10 cellular contexts compared by ENCODE assay signal in genomic region chr2:9565436-9566153, GRCh38. TPM values are rescaled to one million over a fixed set of nuclear protein-coding genes. Genes with fewer than 3 reads are reported as not detected.
DNase-seq lines count a peak whose midpoint lies in the region; TF ChIP-seq lines count a peak whose summit lies in the region.
"Had no signal": no experiment of that assay in that cellular context is flagged by ENCODE, and none has a peak within 500 bp of the region (broad histone marks: within the 10 kb centered on the region; RNA-seq: fewer than 3 reads in every experiment).

No MANE protein-coding gene starts in this region.

- TF ChIP-seq CTCF in endodermal cell (conservative IDR thresholded peaks at IDR 0.05) = no peak

- no peaks in the 10 kb centered on the region for H3K9me3 Mint-ChIP-seq in endodermal cell
- H3K9me3 Mint-ChIP-seq: T-helper 1 cell treated with Interleukin-12 subunit alpha and Interleukin-12 subunit beta and Interleukin-4 antibody, amounts not matched to agents 30 μg/mL and 1 μg/mL, for 36 hours had no signal

- no peaks in the 10 kb centered on the region for H3K9me3 ChIP-seq in endodermal cell (ENCODE audit: control insufficient read depth, low read length)

- no peaks in the 10 kb centered on the region for H3K36me3 ChIP-seq in endodermal cell (ENCODE audit: control insufficient read depth, insufficient read depth, low read length)

- no peak overlapping the region for H3K9ac ChIP-seq in endodermal cell (ENCODE audit: extremely low read depth, low read length, poor library complexity, severe bottlenecking)

- no peak overlapping the region for H3K27ac ChIP-seq in endodermal cell (ENCODE audit: low read depth, low read length)

- H3K4me3 Mint-ChIP-seq in endodermal cell = no peak overlapping the region
- H3K4me3 Mint-ChIP-seq: T-helper 1 cell treated with Interleukin-12 subunit alpha and Interleukin-12 subunit beta and Interleukin-4 antibody, amounts not matched to agents 30 μg/mL and 1 μg/mL, for 36 hours had no signal

- H3K27me3 Mint-ChIP-seq in endodermal cell (ENCODE audit: insufficient read depth) = no peaks in the 10 kb centered on the region

- no peak overlapping the region for H3K4me3 ChIP-seq in endodermal cell (ENCODE audit: low read length)

- H3K36me3 Mint-ChIP-seq in endodermal cell (ENCODE audit: low read depth) = peaks cover 1% of the 10 kb centered on the region

- 90 to 98% methylated on average over 5 to 11 of the region's 11 CpGs for WGBS in endodermal cell (ENCODE audit: insufficient coverage in 1 of 2, insufficient read length in 1 of 2), 2 experiments

- peaks cover 5% of the 10 kb centered on the region for H3K4me1 Mint-ChIP-seq in endodermal cell

- DNase-seq in DMS 273 (lab: John Stamatoyannopoulos, UW; ENCODE audit: unreplicated experiment) (peak; percentile 12), DMS 273 treated with DMSO at 0.1 percent for 48 hours (lab: John Stamatoyannopoulos, UW) (no peak), endodermal cell (no peak), mesenteric fat pad (ENCODE audit: low spot score) (peak; percentile 82), NOMO-1 treated with dmso at 0.1 percent for 144 hours (lab: John Stamatoyannopoulos, UW; ENCODE audit: unreplicated experiment) (no peak), cortex of kidney (lab: John Stamatoyannopoulos, UW) (no peak), NCI-H1092 treated with DMSO at 0.1 percent for 48 hours (lab: John Stamatoyannopoulos, UW) (no peak)
- no peak for DNase-seq in stimulated activated CD4-positive, alpha-beta T cell treated with anti-CD3 and anti-CD28 coated beads, Interleukin-15, amount 100 ng/mL, for 24 hours
- DNase-seq: effector memory CD4-positive, alpha-beta T cell had no signal

- H3K27ac Mint-ChIP-seq in endodermal cell = peak overlapping the region; percentile 26
- H3K27ac Mint-ChIP-seq: T-helper 1 cell treated with Interleukin-12 subunit alpha and Interleukin-12 subunit beta and Interleukin-4 antibody, amounts not matched to agents 30 μg/mL and 1 μg/mL, for 36 hours had no signal

- no peaks in the 10 kb centered on the region for H3K4me1 ChIP-seq in endodermal cell (ENCODE audit: control insufficient read depth, insufficient read depth, low read length)

- H3K27me3 ChIP-seq in endodermal cell (ENCODE audit: control insufficient read depth, insufficient read depth, low read length, poor library complexity, severe bottlenecking) = no peaks in the 10 kb centered on the region

RNA-seq across cellular contexts. Expression of gene ADAM17, which starts 10.0 kb away (rescaled TPM):
- 10 to 100 TPM; 49.1 to 50.4 TPM for total RNA-seq in endodermal cell
- 44.3 TPM for polyA plus RNA-seq in endodermal cell (2013, experiment 1 of 2)
- 38.5 TPM for polyA plus RNA-seq in endodermal cell (2013, experiment 2 of 2)
- total RNA-seq in mesenteric fat pad = 51.7 TPM

Comparison
In these comparisons a context has a peak if more than half of its experiments do, and no peak if none do; other contexts are left out.
1. DNase-seq: peak in DMS 273 (single experiment) and mesenteric fat pad (single experiment); none in DMS 273 treated with DMSO at 0.1 percent for 48 hours (single experiment), endodermal cell (single experiment), NOMO-1 treated with dmso at 0.1 percent for 144 hours (single experiment), cortex of kidney (single experiment), NCI-H1092 treated with DMSO at 0.1 percent for 48 hours (single experiment) and stimulated activated CD4-positive, alpha-beta T cell treated with anti-CD3 and anti-CD28 coated beads, Interleukin-15, amount 100 ng/mL, for 24 hours (single experiment).